ENCODE assay signal across 16 cellular contexts in genomic region chr2:232779465-232779864, GRCh38.
DNase-seq lines count a peak whose midpoint lies in the region; ATAC-seq and TF ChIP-seq lines count a peak whose summit lies in the region.
"Had no signal": no experiment of that assay in that cellular context is flagged by ENCODE, and none has a peak within 500 bp of the region (broad histone marks: within the 10 kb centered on the region; RNA-seq: fewer than 3 reads in every experiment).

No MANE protein-coding gene starts in this region.

- H3K27me3 Mint-ChIP-seq in memory B cell: no peaks in the 10 kb centered on the region
- H3K27me3 Mint-ChIP-seq: B cell; CD4-positive, alpha-beta T cell had no signal

- peaks cover 4% of the 10 kb centered on the region for H3K36me3 Mint-ChIP-seq in memory B cell
- peaks cover 39% of the 10 kb centered on the region for H3K36me3 Mint-ChIP-seq in stimulated activated effector memory CD8-positive, alpha-beta T cell treated with anti-CD3 and anti-CD28 coated beads, Interleukin-12 subunit alpha, Interleukin-12 subunit beta, amount 100 ng/mL, for 72 hours

- H3K4me3 Mint-ChIP-seq in memory B cell: no peak overlapping the region
- no peak overlapping the region for H3K4me3 Mint-ChIP-seq in stimulated activated effector memory CD8-positive, alpha-beta T cell treated with anti-CD3 and anti-CD28 coated beads, Interleukin-12 subunit alpha, Interleukin-12 subunit beta, amount 100 ng/mL, for 72 hours
- H3K4me3 Mint-ChIP-seq: B cell; CD4-positive, alpha-beta T cell had no signal

- TF ChIP-seq CTCF in astrocyte of the cerebellum (IDR thresholded peaks at IDR 0.05; ENCODE audit: low read depth, low read length, missing control alignments): no peak

- ATAC-seq in memory B cell (ENCODE audit: low read depth) (no peak), HG02973 (IDR thresholded peaks at IDR 0.05; ENCODE audit: unreplicated experiment) (no peak)
- ATAC-seq in stimulated activated effector memory CD8-positive, alpha-beta T cell treated with anti-CD3 and anti-CD28 coated beads, Interleukin-12 subunit alpha, Interleukin-12 subunit beta, amount 100 ng/mL, for 72 hours: no peak

- peak; percentile 49 for DNase-seq in ELF-1 (ENCODE audit: low read depth, low spot score)
- DNase-seq in astrocyte of the cerebellum (ENCODE audit: low read depth): peak; percentile 12
- DNase-seq in memory B cell (ENCODE audit: low spot score in 2 of 2): no peak
- DNase-seq in stimulated activated effector memory CD8-positive, alpha-beta T cell treated with anti-CD3 and anti-CD28 coated beads, Interleukin-12 subunit alpha, Interleukin-12 subunit beta, amount 100 ng/mL, for 72 hours (ENCODE audit: low spot score in 2 of 2): no peak
- DNase-seq in NCI-H2029 treated with DMSO at 0.1 percent for 48 hours (lab: John Stamatoyannopoulos, UW): no peak
- no peak for DNase-seq in activated T-cell treated with anti-CD3 and anti-CD28 coated beads, Interleukin-2, amount 50 U/mL, for 1 hour
- DNase-seq: CD4-positive, alpha-beta T cell; GDM1; HCEC 1CT; NCI-H1048; NCI-H146; NCI-H345; NCI-H526 treated with DMSO at 0.1 percent for 48 hours; PC-9 had no signal

- H3K4me3 ChIP-seq in astrocyte of the cerebellum (ENCODE audit: low read depth, low read length): no peak overlapping the region
- H3K4me3 ChIP-seq: PC-9 had no signal

- H3K4me1 Mint-ChIP-seq in memory B cell: peaks cover 3% of the 10 kb centered on the region
- H3K4me1 Mint-ChIP-seq in stimulated activated effector memory CD8-positive, alpha-beta T cell treated with anti-CD3 and anti-CD28 coated beads, Interleukin-12 subunit alpha, Interleukin-12 subunit beta, amount 100 ng/mL, for 72 hours: peaks cover 9% of the 10 kb centered on the region

- H3K27ac Mint-ChIP-seq in memory B cell: peak overlapping the region; percentile 74
- H3K27ac Mint-ChIP-seq in stimulated activated effector memory CD8-positive, alpha-beta T cell treated with anti-CD3 and anti-CD28 coated beads, Interleukin-12 subunit alpha, Interleukin-12 subunit beta, amount 100 ng/mL, for 72 hours: peak overlapping the region; percentile 23
- H3K27ac Mint-ChIP-seq: B cell; CD4-positive, alpha-beta T cell had no signal

- in situ Hi-C loops in astrocyte of the cerebellum (cut with HindIII; ENCODE audit: low sequenced_read_pairs): no loop called here

- no peaks in the 10 kb centered on the region for H3K9me3 Mint-ChIP-seq in memory B cell
- no peaks in the 10 kb centered on the region for H3K9me3 Mint-ChIP-seq in stimulated activated effector memory CD8-positive, alpha-beta T cell treated with anti-CD3 and anti-CD28 coated beads, Interleukin-12 subunit alpha, Interleukin-12 subunit beta, amount 100 ng/mL, for 72 hours
- H3K9me3 Mint-ChIP-seq: CD4-positive, alpha-beta T cell had no signal

Comparison
In these comparisons a context has a peak if more than half of its experiments do, and no peak if none do; other contexts are left out.
1. DNase-seq: peak in ELF-1 (single experiment) and astrocyte of the cerebellum (single experiment); none in memory B cell (0 of 2), stimulated activated effector memory CD8-positive, alpha-beta T cell treated with anti-CD3 and anti-CD28 coated beads, Interleukin-12 subunit alpha, Interleukin-12 subunit beta, amount 100 ng/mL, for 72 hours (0 of 2), NCI-H2029 treated with DMSO at 0.1 percent for 48 hours (single experiment) and activated T-cell treated with anti-CD3 and anti-CD28 coated beads, Interleukin-2, amount 50 U/mL, for 1 hour (single experiment).